Comparison of ENCODE assay signal across 9 cellular contexts in the genomic region with DNA sequence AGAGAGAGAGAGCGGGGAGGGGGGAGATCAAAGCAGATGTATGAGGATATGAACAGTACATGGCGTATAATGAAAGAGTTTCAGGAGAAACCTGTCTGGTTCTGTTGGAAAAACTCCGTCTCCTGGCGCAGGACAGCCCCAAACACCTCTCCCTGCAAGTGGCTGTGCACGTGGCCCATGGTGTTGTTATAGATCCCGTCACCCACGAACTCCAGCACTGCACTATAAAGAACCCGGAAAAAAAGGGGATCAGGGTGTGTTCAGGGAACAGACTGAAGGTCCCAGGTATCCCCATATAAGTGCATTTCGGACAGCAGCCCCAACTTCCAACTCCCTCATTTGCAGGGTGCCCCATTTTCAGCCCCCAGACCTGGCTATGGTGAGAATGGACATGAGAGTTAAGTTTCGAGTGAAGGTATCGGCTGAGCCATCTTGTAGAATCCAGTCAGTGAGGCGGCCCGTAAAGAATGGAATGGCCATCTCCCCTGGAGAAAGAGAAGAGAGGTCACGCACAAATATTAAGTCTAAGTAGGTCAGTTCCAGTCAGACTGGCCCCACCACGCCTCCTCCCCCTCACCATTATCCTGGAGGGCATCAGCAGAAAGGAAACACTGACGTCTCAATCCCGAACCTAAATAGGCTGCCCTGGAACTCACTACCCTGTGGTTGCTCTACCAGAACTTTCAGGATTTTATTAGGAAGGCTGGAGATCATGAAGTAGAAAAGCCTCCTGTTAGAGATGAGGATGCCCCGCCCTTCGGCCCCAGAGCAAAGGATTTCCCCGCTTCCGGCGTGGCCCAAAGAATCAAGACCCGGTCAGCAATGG. TPM values are rescaled to one million over a fixed set of nuclear protein-coding genes. Genes with fewer than 3 reads are reported as not detected.
A peak's percentile ranks its signal among the peaks of the same experiment; 100 is the strongest.
DNase-seq lines count a peak whose midpoint lies in the region; ATAC-seq and TF ChIP-seq lines count a peak whose summit lies in the region.
"Had no signal": no experiment of that assay in that cellular context is flagged by ENCODE, and none has a peak within 500 bp of the region (broad histone marks: within the 10 kb centered on the region; RNA-seq: fewer than 3 reads in every experiment).

No MANE protein-coding gene starts in this region.

- peaks cover 21% of the 10 kb centered on the region for H3K4me1 Mint-ChIP-seq in MCF 10A (ENCODE audit: insufficient read depth, unreplicated experiment)

- H2AFZ ChIP-seq in Karpas-422 (ENCODE audit: low read length) = no peak overlapping the region

- H3K4me3 Mint-ChIP-seq in MCF 10A (ENCODE audit: unreplicated experiment) = peak overlapping the region; percentile 99

- H4K20me1 ChIP-seq in BLaER1 treated with 17β-estradiol and CSF1 and Interleukin-3, amounts not matched to agents 10 nM and 100 nM = peaks cover 0 to 10% (median 0%) of the 10 kb centered on the region in 11 experiments; a peak in 6 of 22 replicates
- no peaks in the 10 kb centered on the region for H4K20me1 ChIP-seq in Karpas-422 (ENCODE audit: insufficient read depth, low read depth, low read length)

- peak overlapping the region; percentile 81 to 94 (median 86) for H3K9ac ChIP-seq in BLaER1 treated with 17β-estradiol and CSF1 and Interleukin-3, amounts not matched to agents 10 nM and 100 nM
- peak overlapping the region; percentile 98 for H3K9ac ChIP-seq in Karpas-422 (ENCODE audit: low read length)

- DNase-seq in Karpas-422 (peak; percentile 80), MCF 10A (ENCODE audit: unreplicated experiment) (peak; percentile 15), left lung (peak; percentile 57 to 87), substantia nigra (lab: John Stamatoyannopoulos, UW) (peak in 5 of 49 donors; percentile 21 to 41 (median 34))

- H3K4me2 ChIP-seq in BLaER1 treated with 17β-estradiol and CSF1 and Interleukin-3, amounts not matched to agents 10 nM and 100 nM = peak overlapping the region; percentile 91 to 100 (median 96)
- peak overlapping the region; percentile 87 for H3K4me2 ChIP-seq in Karpas-422 (ENCODE audit: low read depth, low read length, poor library complexity, severe bottlenecking)

- H3K9me2 ChIP-seq in Karpas-422 (replicated peaks; ENCODE audit: insufficient read depth, low read length) = no peaks in the 10 kb centered on the region

- H3K27ac Mint-ChIP-seq in MCF 10A (ENCODE audit: low read depth, unreplicated experiment) = peak overlapping the region; percentile 94

- H3K79me2 ChIP-seq in Karpas-422 (ENCODE audit: low read length) = peaks cover 83% of the 10 kb centered on the region

- peaks cover 33 to 50% (median 43%) of the 10 kb centered on the region in 10 experiments for H3K4me1 ChIP-seq in BLaER1 treated with 17β-estradiol and CSF1 and Interleukin-3, amounts not matched to agents 10 nM and 100 nM
- H3K4me1 ChIP-seq in Karpas-422 (ENCODE audit: low read length) = peaks cover 52% of the 10 kb centered on the region
- peaks cover 11 to 74% of the 10 kb centered on the region in 2 donors for H3K4me1 ChIP-seq in left lung

- peak overlapping the region; percentile 67 to 96 (median 88); a peak in 21 of 22 replicates for H3K27ac ChIP-seq in BLaER1 treated with 17β-estradiol and CSF1 and Interleukin-3, amounts not matched to agents 10 nM and 100 nM
- H3K27ac ChIP-seq in Karpas-422 (ENCODE audit: low read length) (peak overlapping the region; percentile 85), left lung (peak overlapping the region; percentile 98 to 99), substantia nigra (ENCODE audit: low read depth, low read length, poor library complexity, severe bottlenecking) (peak overlapping the region; percentile 98)

- no peaks in the 10 kb centered on the region; a peak in 3 of 22 replicates for H3K9me3 ChIP-seq in BLaER1 treated with 17β-estradiol and CSF1 and Interleukin-3, amounts not matched to agents 10 nM and 100 nM (replicated peaks in 1 of 11)
- H3K9me3 ChIP-seq in Karpas-422 (ENCODE audit: low read length) (no peaks in the 10 kb centered on the region), left lung (no peaks in the 10 kb centered on the region)

- BruUV-seq in MCF 10A (replicated peaks; lab: Mats Ljungman, UMichigan) = no TSS peak

- no peaks in the 10 kb centered on the region for H3K9me3 Mint-ChIP-seq in MCF 10A (ENCODE audit: unreplicated experiment)

- H3K36me3 ChIP-seq in BLaER1 treated with 17β-estradiol and CSF1 and Interleukin-3, amounts not matched to agents 10 nM and 100 nM = peaks cover 44 to 58% (median 51%) of the 10 kb centered on the region in 11 experiments
- H3K36me3 ChIP-seq in Karpas-422 (ENCODE audit: insufficient read depth, low read length) (peaks cover 35% of the 10 kb centered on the region), left lung (peaks cover 0 to 62% of the 10 kb centered on the region in 2 donors)

- CTCF ChIA-PET in MCF 10A (lab: Yijun Ruan, JAX) = interaction anchor here (1.3 to 4.0 kb wide), 3 partner anchors 7 to 16 kb away, joined by 5 to 35 read pairs (median 18); partner anchors contain the start of gene PSMB8

- no peaks in the 10 kb centered on the region for H3K27me3 Mint-ChIP-seq in MCF 10A (ENCODE audit: insufficient read depth, unreplicated experiment)

- H3K27me3 ChIP-seq in BLaER1 treated with 17β-estradiol and CSF1 and Interleukin-3, amounts not matched to agents 10 nM and 100 nM = no peaks in the 10 kb centered on the region
- H3K27me3 ChIP-seq in Karpas-422 (ENCODE audit: low read length) (no peaks in the 10 kb centered on the region), left lung (no peaks in the 10 kb centered on the region)

- POLR2A ChIA-PET in MCF 10A (lab: Yijun Ruan, JAX) = interaction anchor here (1.0 to 5.6 kb wide), 12 partner anchors 9 to 1187 kb away, joined by 3 to 111 read pairs (median 6); partner anchors contain the start of genes GPANK1, PSMB8, RPS18 and TAP2

- TF ChIP-seq CTCF in MCF 10A (IDR thresholded peaks at IDR 0.05; ENCODE audit: unreplicated experiment) (no peak), left lung (IDR thresholded peaks at IDR 0.05) (no peak)

- peak; percentile 2 for ATAC-seq in left lung
- no peak for ATAC-seq in GM21717 (IDR thresholded peaks at IDR 0.05; ENCODE audit: unreplicated experiment)
- ATAC-seq in GM18517 (IDR thresholded peaks at IDR 0.05; ENCODE audit: unreplicated experiment) = no peak
- ATAC-seq in HG02571 (IDR thresholded peaks at IDR 0.05; ENCODE audit: unreplicated experiment) = no peak

- peak overlapping the region; percentile 80 to 93 (median 84) for H3K4me3 ChIP-seq in BLaER1 treated with 17β-estradiol and CSF1 and Interleukin-3, amounts not matched to agents 10 nM and 100 nM
- H3K4me3 ChIP-seq in Karpas-422 (ENCODE audit: low read length) (peak overlapping the region; percentile 81), left lung (peak overlapping the region; percentile 86 to 94)

- intact Hi-C loops in MCF 10A (cut with micrococcal nuclease) = no loop called here
- intact Hi-C loops in left lung (cut with DNase I) = no loop called here

- peaks cover 29% of the 10 kb centered on the region for H3K36me3 Mint-ChIP-seq in MCF 10A (ENCODE audit: insufficient read depth, unreplicated experiment)

RNA-seq across cellular contexts. Expression of gene TAP1, which starts 1.3 kb away (rescaled TPM):
- 120 and 171 TPM in 2 replicates for total RNA-seq in Karpas-422 (2014; rRNA removed; shearing (Covaris generic); ENCODE audit: low replicate concordance)
- 32.3 and 35.2 TPM in 2 replicates for total RNA-seq in MCF 10A (2022)
- 10 to 100 TPM; 79.3 to 99.2 TPM for total RNA-seq in left lung

RNA-seq across cellular contexts. Expression of gene PSMB9, which starts 1.8 kb away (rescaled TPM):
- 185 and 284 TPM in 2 replicates for total RNA-seq in Karpas-422 (2014; rRNA removed; shearing (Covaris generic); ENCODE audit: low replicate concordance)
- total RNA-seq in MCF 10A (2022) (3.5 and 4.4 TPM in 2 replicates), left lung (10 to 100 TPM; 50.0 to 67.9 TPM)

RNA-seq across cellular contexts. Expression of gene PSMB8, which starts 8.4 kb away (rescaled TPM):
- 212 and 306 TPM in 2 replicates for total RNA-seq in Karpas-422 (2014; rRNA removed; shearing (Covaris generic); ENCODE audit: low replicate concordance)
- total RNA-seq in MCF 10A (2022) (34.1 and 47.3 TPM in 2 replicates), left lung (100 to 1,000 TPM in 1 of 2 donors, 10 to 100 TPM in 1; 93.6 to 122 TPM)

RNA-seq across cellular contexts. Expression of gene TAP2, which starts 13.7 kb away (rescaled TPM):
- 93.0 and 140 TPM in 2 replicates for total RNA-seq in Karpas-422 (2014; rRNA removed; shearing (Covaris generic); ENCODE audit: low replicate concordance)
- total RNA-seq in MCF 10A (2022) (43.3 and 61.2 TPM in 2 replicates), left lung (10 to 100 TPM; 75.9 to 90.0 TPM)

RNA-seq across cellular contexts. Expression of gene HLA-DOB, which starts 35.4 kb away (rescaled TPM):
- total RNA-seq in Karpas-422 (2014; rRNA removed; shearing (Covaris generic); ENCODE audit: low replicate concordance) = 77.3 and 91.6 TPM in 2 replicates
- 0.56 and 0.79 TPM in 2 replicates for total RNA-seq in MCF 10A (2022)
- 1 to 10 TPM; 1.5 to 2.8 TPM for total RNA-seq in left lung
- total RNA-seq: renal cortical epithelial cell had no signal
